Comparison of ENCODE assay signal across 8 cellular contexts in genomic region chr12:122974274-122974891, GRCh38. TPM values are rescaled to one million over a fixed set of nuclear protein-coding genes. Genes with fewer than 3 reads are reported as not detected.
DNase-seq lines count a peak whose midpoint lies in the region; ATAC-seq, FAIRE-seq and TF ChIP-seq lines count a peak whose summit lies in the region.

No MANE protein-coding gene starts in this region.

- H3K27ac Mint-ChIP-seq in naive thymus-derived CD8-positive, alpha-beta T cell: peak overlapping the region; percentile 97 to 100 (median 99)
- H3K27ac Mint-ChIP-seq in stimulated activated naive B cell treated with anti-CD40 and anti-IgM and Interleukin-4, amounts not matched to agents 10 μg/mL and 1 μg/mL and 100 μg/mL, for 72 hours: peak overlapping the region; percentile 100

- H3K36me3 Mint-ChIP-seq in naive thymus-derived CD8-positive, alpha-beta T cell: no peaks in the 10 kb centered on the region
- H3K36me3 Mint-ChIP-seq in stimulated activated naive B cell treated with anti-CD40 and anti-IgM and Interleukin-4, amounts not matched to agents 10 μg/mL and 1 μg/mL and 100 μg/mL, for 72 hours: peaks cover 4% of the 10 kb centered on the region in 2 donors

- TF ChIP-seq CTCF in RWPE1 (conservative IDR thresholded peaks at IDR 0.05; ENCODE audit: low read depth): no peak

- H3K4me1 Mint-ChIP-seq in naive thymus-derived CD8-positive, alpha-beta T cell: peaks cover 6 to 40% (median 21%) of the 10 kb centered on the region in 4 donors
- H3K4me1 Mint-ChIP-seq in stimulated activated naive B cell treated with anti-CD40 and anti-IgM and Interleukin-4, amounts not matched to agents 10 μg/mL and 1 μg/mL and 100 μg/mL, for 72 hours: peaks cover 15 to 30% of the 10 kb centered on the region in 2 donors

- DNase-seq in ELF-1 (ENCODE audit: low read depth, low spot score) (peak; percentile 98), H54 (ENCODE audit: insufficient read length, low spot score) (peak; percentile 83), LoVo (ENCODE audit: low spot score) (peak; percentile 100), RWPE1 (ENCODE audit: low spot score) (peak; percentile 95), fibroblast of peridontal ligament (ENCODE audit: extremely low read depth) (peak; percentile 98)
- DNase-seq in activated T-helper 9 cell treated with anti-CD3 and anti-CD28 coated beads, Interleukin-2, amount 50 U/mL, for 16 hours (ENCODE audit: low read depth): peak; percentile 99
- peak; percentile 94 to 99 (median 98) for DNase-seq in naive thymus-derived CD8-positive, alpha-beta T cell
- DNase-seq in stimulated activated naive B cell treated with anti-CD40 and anti-IgM and Interleukin-4, amounts not matched to agents 10 μg/mL and 1 μg/mL and 100 μg/mL, for 72 hours: peak; percentile 97

- H3K9me3 Mint-ChIP-seq in naive thymus-derived CD8-positive, alpha-beta T cell: no peaks in the 10 kb centered on the region
- no peaks in the 10 kb centered on the region for H3K9me3 Mint-ChIP-seq in stimulated activated naive B cell treated with anti-CD40 and anti-IgM and Interleukin-4, amounts not matched to agents 10 μg/mL and 1 μg/mL and 100 μg/mL, for 72 hours

- POLR2A ChIA-PET in RWPE1 (lab: Yijun Ruan, JAX; ENCODE audit: low non-redundant PET): interaction anchor here (0.6 kb wide), 1 partner anchor 731 kb away, joined by 6 read pairs; no protein-coding TSS in a partner anchor
- POLR2A ChIA-PET in naive thymus-derived CD8-positive, alpha-beta T cell (lab: Charles Lee): interaction anchor here (0.5 to 3.8 kb wide), 23 partner anchors 8 to 1178 kb away, joined by 3 to 36 read pairs (median 4); partner anchors contain the start of genes ABCB9, DDX55, HIP1R and MPHOSPH9

- peak; percentile 69 for FAIRE-seq in H54 (lab: Jason Lieb, UNC)

- H3K4me3 Mint-ChIP-seq in naive thymus-derived CD8-positive, alpha-beta T cell: peak overlapping the region; percentile 92 to 99 (median 98)
- H3K4me3 Mint-ChIP-seq in stimulated activated naive B cell treated with anti-CD40 and anti-IgM and Interleukin-4, amounts not matched to agents 10 μg/mL and 1 μg/mL and 100 μg/mL, for 72 hours: peak overlapping the region; percentile 97 to 98

- H3K27ac ChIP-seq in RWPE1: peak overlapping the region; percentile 97

- CTCF ChIA-PET in RWPE1 (lab: Yijun Ruan, JAX): interaction anchor here (0.5 to 0.6 kb wide), 3 partner anchors 18 to 279 kb away, joined by 3 to 4 read pairs (median 3); no protein-coding TSS in a partner anchor

- TF ChIP-seq POLR2A in H54 (IDR thresholded peaks at IDR 0.05; ENCODE audit: low read depth, low read length): no peak

- ATAC-seq in naive thymus-derived CD8-positive, alpha-beta T cell: peak; percentile 82 to 87
- ATAC-seq in stimulated activated naive B cell treated with anti-CD40 and anti-IgM and Interleukin-4, amounts not matched to agents 10 μg/mL and 1 μg/mL and 100 μg/mL, for 72 hours (replicated peaks): peak; percentile 92 to 94

- no peaks in the 10 kb centered on the region for H3K27me3 Mint-ChIP-seq in naive thymus-derived CD8-positive, alpha-beta T cell
- H3K27me3 Mint-ChIP-seq in stimulated activated naive B cell treated with anti-CD40 and anti-IgM and Interleukin-4, amounts not matched to agents 10 μg/mL and 1 μg/mL and 100 μg/mL, for 72 hours: no peaks in the 10 kb centered on the region

RNA-seq across cellular contexts. Expression of gene OGFOD2, which starts 0.7 kb away (rescaled TPM):
- total RNA-seq in naive thymus-derived CD8-positive, alpha-beta T cell: 10 to 100 TPM; 35.1 TPM
- polyA plus RNA-seq in naive thymus-derived CD8-positive, alpha-beta T cell: 10 to 100 TPM in 2 of 3 donors, 1 to 10 TPM in 1; 7.7 to 15.9 (median 15.4) TPM

RNA-seq across cellular contexts. Expression of gene ARL6IP4, which starts 6.1 kb away (rescaled TPM):
- total RNA-seq in naive thymus-derived CD8-positive, alpha-beta T cell: 100 to 1,000 TPM; 183 TPM
- polyA plus RNA-seq in naive thymus-derived CD8-positive, alpha-beta T cell: 100 to 1,000 TPM; 209 to 256 (median 222) TPM

RNA-seq across cellular contexts. Expression of gene ABCB9, which starts 8.1 kb away (rescaled TPM):
- 1 to 10 TPM; 6.2 to 7.0 TPM for total RNA-seq in naive thymus-derived CD8-positive, alpha-beta T cell
- polyA plus RNA-seq in naive thymus-derived CD8-positive, alpha-beta T cell: 1 to 10 TPM in 1 of 3 donors, under 1 TPM in 2; 0.45 to 1.4 (median 0.80) TPM

Comparison
In these comparisons a context has a peak if more than half of its experiments do, and no peak if none do; other contexts are left out.
1. Peak in every context shown above with its lines: DNase-seq, ATAC-seq and H3K27ac ChIP-seq.